Comparison of ENCODE assay signal across 30 cellular contexts in the genomic region with DNA sequence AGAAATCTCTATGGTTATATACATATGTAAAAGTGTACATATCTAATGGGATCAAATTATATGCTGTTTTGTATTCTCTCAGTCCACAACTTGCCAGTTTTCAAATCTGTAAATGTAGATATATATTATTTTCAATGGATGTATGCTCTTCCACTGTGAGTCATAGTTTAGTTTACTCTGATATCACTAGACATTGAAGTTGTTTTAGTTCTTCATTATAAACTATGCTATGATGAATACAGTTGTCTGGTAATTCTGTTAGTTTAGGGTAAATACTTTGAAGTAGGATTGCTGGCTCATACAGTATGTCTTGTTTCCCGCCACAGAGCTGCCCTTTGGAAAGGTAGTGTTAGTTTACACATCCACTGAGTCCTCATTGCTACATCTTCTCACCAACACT.
"Had no signal": no experiment of that assay in that cellular context is flagged by ENCODE, and none has a peak within 500 bp of the region (broad histone marks: within the 10 kb centered on the region; RNA-seq: fewer than 3 reads in every experiment).

No MANE protein-coding gene starts in this region.

- H3K36me3 ChIP-seq: left lung, lower lobe of right lung, neural progenitor cell, neutrophil, ovary, right atrium auricular region, right lobe of liver, upper lobe of left lung had no signal

- H3K36me3 Mint-ChIP-seq: mesothelial cell of epicardium; naive B cell; natural killer cell; stimulated activated memory B cell treated with anti-CD40 and anti-IgM and Interleukin-4, amounts not matched to agents 10 μg/mL and 1 μg/mL and 100 μg/mL, for 72 hours had no signal

- H3K27me3 ChIP-seq: hepatocyte, left lung, neural progenitor cell, neutrophil, ovary, right atrium auricular region, right lobe of liver, tibial nerve, upper lobe of left lung had no signal

- H3K9me3 ChIP-seq: left lung, lower lobe of right lung, neutrophil, ovary, right lobe of liver, upper lobe of left lung had no signal

- ATAC-seq: left colon; left lung; lower lobe of right lung; natural killer cell; right lobe of liver; stimulated activated memory B cell treated with anti-CD40 and anti-IgM and Interleukin-4, amounts not matched to agents 10 μg/mL and 1 μg/mL and 100 μg/mL, for 72 hours; stimulated activated naive CD8-positive, alpha-beta T cell treated with anti-CD3 and anti-CD28 coated beads, Interleukin-15, amount 100 ng/mL, for 72 hours had no signal

- FAIRE-seq: keratinocyte had no signal

- H3K27me3 Mint-ChIP-seq: progenitor cell of endocrine pancreas had no signal

- DNase-seq: kidney glomerular epithelial cell; left colon; left lung; lower lobe of right lung; mammary epithelial cell; mesendoderm; naive B cell; natural killer cell; nephron progenitor cell; occipital lobe; ovary; right lobe of liver; stimulated activated CD4-positive, alpha-beta T cell treated with anti-CD3 and anti-CD28 coated beads, Interleukin-1b, Interleukin-23, amount 100 ng/mL, for 48 hours; stimulated activated CD4-positive, alpha-beta T cell treated with anti-CD3 and anti-CD28 coated beads, Interleukin-2, amount 100 ng/mL, for 48 hours; stimulated activated CD4-positive, alpha-beta T cell treated with anti-CD3 and anti-CD28 coated beads, Interleukin-4, amount 100 ng/mL, for 4 hours; stimulated activated CD8-positive, alpha-beta memory T cell treated with anti-CD3 and anti-CD28 coated beads, Interleukin-4, amount 100 ng/mL, for 48 hours; stimulated activated naive CD4-positive, alpha-beta T cell treated with Interleukin-2 at 50 U/mL for 16 hours; stimulated activated naive CD8-positive, alpha-beta T cell treated with anti-CD3 and anti-CD28 coated beads, Interleukin-15, amount 100 ng/mL, for 72 hours; substantia nigra; upper lobe of left lung had no signal

- H3K4me2 ChIP-seq: hepatocyte, neural progenitor cell, smooth muscle cell had no signal

- H3K4me3 Mint-ChIP-seq: mesothelial cell of epicardium; naive B cell; natural killer cell; nephron progenitor cell; neural progenitor cell; stimulated activated memory B cell treated with anti-CD40 and anti-IgM and Interleukin-4, amounts not matched to agents 10 μg/mL and 1 μg/mL and 100 μg/mL, for 72 hours; stimulated activated naive CD8-positive, alpha-beta T cell treated with anti-CD3 and anti-CD28 coated beads, Interleukin-15, amount 100 ng/mL, for 72 hours had no signal

- H3K9ac ChIP-seq: neural progenitor cell had no signal

- H3K9me3 Mint-ChIP-seq: natural killer cell; stimulated activated naive CD8-positive, alpha-beta T cell treated with anti-CD3 and anti-CD28 coated beads, Interleukin-15, amount 100 ng/mL, for 72 hours had no signal

- H3K27ac Mint-ChIP-seq: mesothelial cell of epicardium; naive B cell; natural killer cell; nephron progenitor cell; neural progenitor cell; progenitor cell of endocrine pancreas; stimulated activated memory B cell treated with anti-CD40 and anti-IgM and Interleukin-4, amounts not matched to agents 10 μg/mL and 1 μg/mL and 100 μg/mL, for 72 hours; stimulated activated naive CD8-positive, alpha-beta T cell treated with anti-CD3 and anti-CD28 coated beads, Interleukin-15, amount 100 ng/mL, for 72 hours had no signal

- H3K4me1 Mint-ChIP-seq: natural killer cell, nephron progenitor cell had no signal

- H3K4me1 ChIP-seq: left lung, lower lobe of right lung, neural progenitor cell, right atrium auricular region, right lobe of liver, tibial nerve, upper lobe of left lung had no signal

- H2AFZ ChIP-seq: hepatocyte, neural progenitor cell had no signal

- H3K27ac ChIP-seq: hepatocyte, left lung, lower lobe of right lung, neural progenitor cell, neutrophil, ovary, right atrium auricular region, right lobe of liver, tibial nerve, upper lobe of left lung had no signal

- H3K4me3 ChIP-seq: hepatocyte, left lung, lower lobe of right lung, neural progenitor cell, ovary, right atrium auricular region, right lobe of liver, smooth muscle cell, tibial nerve, upper lobe of left lung had no signal
